Comparison of ENCODE assay signal across 27 cellular contexts in the genomic region with DNA sequence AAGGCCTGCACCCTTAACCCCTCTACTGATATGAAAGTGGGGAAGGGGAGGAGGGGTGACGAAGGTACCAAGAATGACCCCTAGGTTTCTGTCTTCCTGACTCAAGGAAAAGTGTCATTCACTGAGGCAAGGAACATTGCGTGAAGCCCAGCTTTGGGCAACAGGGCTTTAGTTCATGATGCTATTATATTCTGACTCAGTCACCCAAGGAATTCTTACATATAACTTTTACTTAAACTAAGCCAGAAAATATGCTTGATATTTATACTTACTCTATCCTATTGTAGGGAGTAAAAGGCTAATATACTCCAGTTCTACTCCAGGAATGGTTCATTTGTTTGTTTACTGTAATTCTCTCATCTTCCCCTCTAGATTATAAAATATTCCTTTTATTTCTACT.
"Had no signal": no experiment of that assay in that cellular context is flagged by ENCODE, and none has a peak within 500 bp of the region (broad histone marks: within the 10 kb centered on the region; RNA-seq: fewer than 3 reads in every experiment).

No MANE protein-coding gene starts in this region.

- H3K27me3 ChIP-seq: esophagus squamous epithelium, gastrocnemius medialis, hepatocyte, stomach, thyroid gland, upper lobe of left lung had no signal

- H3K27ac ChIP-seq: epithelial cell of prostate, esophagus squamous epithelium, gastrocnemius medialis, hepatocyte, stomach, thyroid gland, upper lobe of left lung, VCaP had no signal

- DNase-seq: activated CD4-positive, alpha-beta T cell treated with anti-CD3 and anti-CD28 coated beads for 48 hours; activated CD4-positive, alpha-beta T cell treated with anti-CD3 and anti-CD28 coated beads, Interleukin-2, amount 50 U/mL, for 48 hours; activated CD8-positive, alpha-beta memory T cell treated with anti-CD3 and anti-CD28 coated beads for 24 hours; activated effector memory CD4-positive, alpha-beta T cell treated with anti-CD3 and anti-CD28 coated beads, Interleukin-2, amount 50 U/mL, for 16 hours; activated naive CD4-positive, alpha-beta T cell treated with anti-CD3 and anti-CD28 coated beads for 36 hours; activated naive CD8-positive, alpha-beta T cell treated with anti-CD3 and anti-CD28 coated beads, Interleukin-2, amount 10 ng/mL, durations not matched to agents 7 days and 5 days; effector CD8-positive, alpha-beta T cell; esophagus squamous epithelium; gastrocnemius medialis; glutamatergic neuron; left cardiac atrium; left ventricle myocardium superior; mucosa of descending colon; posterior cingulate gyrus; right cardiac atrium; stimulated activated CD4-positive, alpha-beta T cell treated with anti-CD3 and anti-CD28 coated beads, Interleukin-15, amount 100 ng/mL, for 24 hours; stimulated activated CD4-positive, alpha-beta T cell treated with anti-CD3 and anti-CD28 coated beads, Interleukin-2, amount 100 ng/mL, for 24 hours; stimulated activated naive B cell treated with anti-CD40 and anti-IgM and Interleukin-4, amounts not matched to agents 10 μg/mL and 1 μg/mL and 100 μg/mL, for 72 hours; stomach; T-helper 9 cell; thyroid gland; upper lobe of left lung had no signal

- H3K4me1 ChIP-seq: esophagus squamous epithelium, gastrocnemius medialis, stomach, thyroid gland, upper lobe of left lung had no signal

- H3K9me3 ChIP-seq: esophagus squamous epithelium, gastrocnemius medialis, mucosa of descending colon, stomach, thyroid gland, upper lobe of left lung had no signal

- ATAC-seq: activated CD4-positive, CD25-positive, alpha-beta regulatory T cell treated with anti-CD3 and anti-CD28 coated beads, Interleukin-2, amount 50 U/mL, for 24 hours; gastrocnemius medialis; left cardiac atrium; left ventricle myocardium superior; mucosa of descending colon; natural killer cell treated with Interleukin-12 subunit alpha and Interleukin-12 subunit beta and Interleukin-15 and Interleukin-18, amount 100 ng/mL, for 72 hours; right cardiac atrium; stimulated activated naive B cell treated with anti-CD40 and anti-IgM and Interleukin-4, amounts not matched to agents 10 μg/mL and 1 μg/mL and 100 μg/mL, for 72 hours had no signal

- H3K4me3 ChIP-seq: esophagus squamous epithelium, gastrocnemius medialis, hepatocyte, mucosa of descending colon, stomach, thyroid gland, upper lobe of left lung had no signal
